8 cellular contexts compared by ENCODE assay signal in the genomic region with DNA sequence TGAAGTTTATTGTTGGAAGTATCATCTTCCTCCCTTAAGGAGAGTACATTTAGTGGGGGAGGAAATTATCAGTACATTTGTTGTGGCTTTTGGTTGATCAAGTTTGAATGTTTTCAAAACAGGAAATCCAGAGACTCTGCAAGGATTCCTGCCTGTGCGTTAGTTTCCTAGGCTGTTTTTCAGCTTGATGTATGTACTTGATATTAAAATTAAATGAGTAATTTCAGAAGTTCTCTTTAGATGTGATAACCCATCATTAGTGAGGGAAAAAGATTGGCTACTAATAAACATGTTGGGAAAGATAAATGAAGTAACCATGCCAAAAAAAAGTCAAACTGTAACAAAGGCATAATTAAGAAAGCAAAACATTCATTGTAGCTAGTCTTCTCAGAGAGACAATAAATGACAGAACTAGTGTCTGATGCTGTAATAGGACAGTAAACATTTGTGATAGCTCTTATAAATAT.
DNase-seq lines count a peak whose midpoint lies in the region; ATAC-seq and TF ChIP-seq lines count a peak whose summit lies in the region.

No MANE protein-coding gene starts in this region.

- no peak overlapping the region for H4K8ac ChIP-seq in mesenchymal stem cell (ENCODE audit: low read length)

- no peaks in the 10 kb centered on the region for H3K27me3 Mint-ChIP-seq in activated T-cell treated with anti-CD3 and anti-CD28 coated beads, Interleukin-2, amount 50 U/mL, for 4 hours (ENCODE audit: low read depth)

- H3K79me1 ChIP-seq in mesenchymal stem cell (replicated peaks; ENCODE audit: low read length, poor library complexity, severe bottlenecking), result no peaks in the 10 kb centered on the region

- H3K4me3 ChIP-seq in breast epithelium (no peak overlapping the region), mesenchymal stem cell (ENCODE audit: insufficient read depth in 1 of 2, low read depth in 1 of 2, low read length in 2 of 2) (no peak overlapping the region), thymus (ENCODE audit: low read length) (peak overlapping the region; percentile 42)

- H3K9ac ChIP-seq in mesenchymal stem cell (ENCODE audit: low read length), result peak overlapping the region; percentile 76

- H2BK12ac ChIP-seq in mesenchymal stem cell (ENCODE audit: low read length in 2 of 2), result no peak overlapping the region

- H3K36me3 ChIP-seq in breast epithelium (no peaks in the 10 kb centered on the region), mesenchymal stem cell (ENCODE audit: control insufficient read depth in 1 of 2, insufficient read depth in 2 of 2, low read depth in 1 of 2, low read length in 2 of 2) (no peaks in the 10 kb centered on the region), thymus (ENCODE audit: control insufficient read depth, insufficient read depth) (peaks cover 20% of the 10 kb centered on the region)

- no peak overlapping the region for H2BK5ac ChIP-seq in mesenchymal stem cell (ENCODE audit: low read depth, low read length, poor library complexity, severe bottlenecking)

- no peaks in the 10 kb centered on the region for H3K9me3 Mint-ChIP-seq in activated T-cell treated with anti-CD3 and anti-CD28 coated beads, Interleukin-2, amount 50 U/mL, for 4 hours

- H2BK120ac ChIP-seq in mesenchymal stem cell (ENCODE audit: low read depth, low read length), result no peak overlapping the region

- TF ChIP-seq CTCF in breast epithelium (IDR thresholded peaks at IDR 0.05), result no peak

- ATAC-seq in activated T-cell treated with anti-CD3 and anti-CD28 coated beads, Interleukin-2, amount 50 U/mL, for 4 hours, result no peak
- ATAC-seq in GM19452 (IDR thresholded peaks at IDR 0.05; ENCODE audit: unreplicated experiment), result no peak

- WGBS in mesenchymal stem cell, result 0% methylated on average over 1 of the region's 1 CpG
- WGBS in thymus, result 3% methylated on average over 1 of the region's 1 CpG

- no peak overlapping the region for H3K23ac ChIP-seq in mesenchymal stem cell (ENCODE audit: low read length in 2 of 2)

- no peak for DNase-seq in activated T-cell treated with anti-CD3 and anti-CD28 coated beads, Interleukin-2, amount 50 U/mL, for 4 hours
- no peak for DNase-seq in activated T-cell treated with anti-CD3 and anti-CD28 coated beads, Interleukin-2, amount 50 U/mL, for 48 hours
- DNase-seq in breast epithelium (ENCODE audit: low spot score in 2 of 2), result no peak
- DNase-seq in mesenchymal stem cell, result peak; percentile 37
- no peak for DNase-seq in NCI-H345 treated with DMSO at 0.1 percent for 48 hours (lab: John Stamatoyannopoulos, UW; ENCODE audit: unreplicated experiment)
- DNase-seq in hepatic stellate cell (ENCODE audit: low spot score), result no peak

- H3K36me3 Mint-ChIP-seq in activated T-cell treated with anti-CD3 and anti-CD28 coated beads, Interleukin-2, amount 50 U/mL, for 4 hours (ENCODE audit: insufficient read depth), result peaks cover 17% of the 10 kb centered on the region

- no peak for TF ChIP-seq POLR2A in breast epithelium (IDR thresholded peaks at IDR 0.05)

- no peak overlapping the region for H2BK15ac ChIP-seq in mesenchymal stem cell (ENCODE audit: low read depth, poor library complexity, severe bottlenecking)

- peaks cover 19 to 43% of the 10 kb centered on the region in 2 donors for H3K4me1 ChIP-seq in breast epithelium
- peaks cover 12% of the 10 kb centered on the region for H3K4me1 ChIP-seq in mesenchymal stem cell (ENCODE audit: control insufficient read depth, insufficient read depth, low read depth, low read length)
- peaks cover 28% of the 10 kb centered on the region for H3K4me1 ChIP-seq in thymus (ENCODE audit: control insufficient read depth, insufficient read depth, low read length)

- H3K4me1 Mint-ChIP-seq in activated T-cell treated with anti-CD3 and anti-CD28 coated beads, Interleukin-2, amount 50 U/mL, for 4 hours (ENCODE audit: low read depth), result peaks cover 81% of the 10 kb centered on the region

- no peak overlapping the region for H3K4me2 ChIP-seq in mesenchymal stem cell (ENCODE audit: low read length, poor library complexity, severe bottlenecking)

- no peak overlapping the region for H4K91ac ChIP-seq in mesenchymal stem cell (ENCODE audit: low read length)

- H2AK5ac ChIP-seq in mesenchymal stem cell (ENCODE audit: low read length, severe bottlenecking), result no peak overlapping the region

- H2AFZ ChIP-seq in mesenchymal stem cell (ENCODE audit: low read depth, low read length), result no peak overlapping the region

- no peaks in the 10 kb centered on the region for H3K9me3 ChIP-seq in breast epithelium
- H3K9me3 ChIP-seq in mesenchymal stem cell (ENCODE audit: control insufficient read depth, low read length), result no peaks in the 10 kb centered on the region
- H3K9me3 ChIP-seq in thymus (ENCODE audit: control insufficient read depth), result no peaks in the 10 kb centered on the region

- no peak overlapping the region for H3K18ac ChIP-seq in mesenchymal stem cell (ENCODE audit: low read depth in 1 of 2, low read length in 2 of 2)

- H3K27me3 ChIP-seq in breast epithelium, result no peaks in the 10 kb centered on the region
- H3K27me3 ChIP-seq in mesenchymal stem cell (ENCODE audit: control insufficient read depth in 1 of 2, insufficient read depth in 1 of 2, low read length in 2 of 2), result no peaks in the 10 kb centered on the region
- H3K27me3 ChIP-seq in thymus (ENCODE audit: control insufficient read depth, insufficient read depth), result no peaks in the 10 kb centered on the region

- H3K27ac ChIP-seq in breast epithelium (peak overlapping the region; percentile 95), mesenchymal stem cell (ENCODE audit: low read length, poor library complexity, severe bottlenecking) (no peak overlapping the region), thymus (ENCODE audit: low read depth) (peak overlapping the region; percentile 94)

- no peak overlapping the region for H3K14ac ChIP-seq in mesenchymal stem cell (ENCODE audit: low read length in 2 of 2)

- intact Hi-C loops in breast epithelium (cut with DNase I; ENCODE audit: low total_unique reads), result no loop called here

- H3K4me3 Mint-ChIP-seq in activated T-cell treated with anti-CD3 and anti-CD28 coated beads, Interleukin-2, amount 50 U/mL, for 4 hours, result peak overlapping the region; percentile 74

- no peak overlapping the region for H3K4ac ChIP-seq in mesenchymal stem cell (ENCODE audit: low read depth in 1 of 2, low read length in 2 of 2)
